Comparison of ENCODE assay signal across 20 cellular contexts in genomic region chr4:103012594-103012993, GRCh38. TPM values are rescaled to one million over a fixed set of nuclear protein-coding genes. Genes with fewer than 3 reads are reported as not detected.
DNase-seq lines count a peak whose midpoint lies in the region; ATAC-seq, FAIRE-seq and TF ChIP-seq lines count a peak whose summit lies in the region.
"Had no signal": no experiment of that assay in that cellular context is flagged by ENCODE, and none has a peak within 500 bp of the region (broad histone marks: within the 10 kb centered on the region; RNA-seq: fewer than 3 reads in every experiment).

No MANE protein-coding gene starts in this region.

- no peaks in the 10 kb centered on the region for H3F3A ChIP-seq in PC-9 (ENCODE audit: insufficient read depth, low read depth)

- CTCF ChIA-PET in PC-9 (lab: Charles Lee) = interaction anchor here (0.6 kb wide), 1 partner anchor 582 kb away, joined by 14 read pairs; no protein-coding TSS in a partner anchor

- peak overlapping the region; percentile 74 to 83 (median 76) for H3K27ac ChIP-seq in gastroesophageal sphincter
- peak overlapping the region; percentile 48 to 77 for H3K27ac ChIP-seq in small intestine (ENCODE audit: low read depth in 1 of 2, low read length in 1 of 2)
- H3K27ac ChIP-seq in PC-9 = no peak overlapping the region
- H3K27ac ChIP-seq: cardiac muscle cell had no signal

- H3K36me3 ChIP-seq in gastroesophageal sphincter (no peaks in the 10 kb centered on the region), small intestine (ENCODE audit: control insufficient read depth in 2 of 2, insufficient read depth in 2 of 2, low read length in 2 of 2) (no peaks in the 10 kb centered on the region), PC-9 (ENCODE audit: low read depth) (no peaks in the 10 kb centered on the region)
- H3K36me3 ChIP-seq: cardiac muscle cell, right lobe of liver had no signal

- TF ChIP-seq CTCF in gastroesophageal sphincter (IDR thresholded peaks at IDR 0.05) = no peak
- TF ChIP-seq CTCF in PC-9 (conservative IDR thresholded peaks at IDR 0.05) = no peak
- TF ChIP-seq CTCF in GM13977 (IDR thresholded peaks at IDR 0.05; ENCODE audit: extremely low read depth, insufficient read depth, missing control alignments) = no peak

- POLR2A ChIA-PET in PC-9 (lab: Charles Lee; ENCODE audit: unreplicated experiment) = no interaction called here

- H3K9me2 ChIP-seq in PC-9 (ENCODE audit: insufficient read depth) = no peaks in the 10 kb centered on the region

- DNase-seq in left ventricle myocardium superior (no peak), cardiac septum (ENCODE audit: low spot score) (no peak), small intestine (no peak), T-helper 2 cell (no peak), PC-9 (no peak), GM13977 (ENCODE audit: low spot score) (no peak)
- DNase-seq: activated CD4-positive, alpha-beta T cell treated with anti-CD3 and anti-CD28 coated beads for 36 hours; activated CD8-positive, alpha-beta memory T cell treated with anti-CD3 and anti-CD28 coated beads, Interleukin-2, amount 50 U/mL, for 48 hours; activated naive CD4-positive, alpha-beta T cell treated with anti-CD3 and anti-CD28 coated beads for 36 hours; foreskin keratinocyte; NCI-H2029 treated with DMSO at 0.1 percent for 48 hours; NCI-H524; right lobe of liver; stimulated activated CD4-positive, alpha-beta T cell treated with anti-CD3 and anti-CD28 coated beads, Interleukin-1b, Interleukin-23, amount 100 ng/mL, for 48 hours; T1000 had no signal

- H3K27me3 ChIP-seq in gastroesophageal sphincter = no peaks in the 10 kb centered on the region
- H3K27me3 ChIP-seq in small intestine (ENCODE audit: control insufficient read depth in 2 of 2, insufficient read depth in 2 of 2, low read length in 2 of 2) = no peaks in the 10 kb centered on the region
- H3K27me3 ChIP-seq in PC-9 (ENCODE audit: insufficient read depth, low read depth) = no peaks in the 10 kb centered on the region
- H3K27me3 ChIP-seq: foreskin keratinocyte, right lobe of liver had no signal

- H3K4me1 ChIP-seq in gastroesophageal sphincter = peaks cover 8 to 28% (median 16%) of the 10 kb centered on the region in 3 donors
- peaks cover 5 to 10% of the 10 kb centered on the region in 2 donors for H3K4me1 ChIP-seq in small intestine (ENCODE audit: control insufficient read depth in 2 of 2, insufficient read depth in 1 of 2, low read depth in 1 of 2, low read length in 1 of 2)
- peaks cover 10% of the 10 kb centered on the region for H3K4me1 ChIP-seq in PC-9 (replicated peaks; ENCODE audit: insufficient read depth)

- in situ Hi-C loops in GM13977 (cut with MboI; ENCODE audit: low pct_unique_long_range_greater_than_20kb, low sequenced_read_pairs, unreplicated experiment) = no loop called here

- no peak for TF ChIP-seq POLR2A in gastroesophageal sphincter (IDR thresholded peaks at IDR 0.05)

- no peak for FAIRE-seq in small intestine (lab: Jason Lieb, UNC)
- FAIRE-seq: GM19239 had no signal

- H3K4me2 ChIP-seq in PC-9 = no peak overlapping the region

- ATAC-seq in left ventricle myocardium superior (peak; percentile 48), gastroesophageal sphincter (peak; percentile 67), HG03439 (IDR thresholded peaks at IDR 0.05; ENCODE audit: unreplicated experiment) (no peak)
- ATAC-seq: activated CD4-positive, alpha-beta T cell treated with anti-CD3 and anti-CD28 coated beads for 36 hours had no signal

- H3K9me3 ChIP-seq in gastroesophageal sphincter (no peaks in the 10 kb centered on the region), small intestine (ENCODE audit: control insufficient read depth, low read depth) (no peaks in the 10 kb centered on the region), PC-9 (ENCODE audit: insufficient read depth, low read depth) (no peaks in the 10 kb centered on the region)
- H3K9me3 ChIP-seq: right lobe of liver had no signal

- no peak for TF ChIP-seq EP300 in gastroesophageal sphincter (IDR thresholded peaks at IDR 0.05)

- no peaks in the 10 kb centered on the region for H4K20me1 ChIP-seq in PC-9 (ENCODE audit: insufficient read depth)

- intact Hi-C loops in left ventricle myocardium superior (cut with micrococcal nuclease) (no loop called here), cardiac septum (cut with DNase I) (loop anchor here (5.0 kb wide), 2 partner anchors 65 to 580 kb away; partner anchors contain the start of gene SLC9B2), PC-9 (cut with micrococcal nuclease; ENCODE audit: unreplicated experiment) (loop anchor here (10.0 kb wide), 1 partner anchor 668 kb away; the partner anchor contains the start of gene SLC39A8)

- no peaks in the 10 kb centered on the region for H3K79me2 ChIP-seq in PC-9 (ENCODE audit: low read depth)

- H3K4me3 ChIP-seq in gastroesophageal sphincter (no peak overlapping the region), small intestine (ENCODE audit: low read depth in 1 of 2, low read length in 2 of 2) (no peak overlapping the region), PC-9 (no peak overlapping the region)
- H3K4me3 ChIP-seq: cardiac muscle cell, right lobe of liver had no signal

- no peak overlapping the region for H2AFZ ChIP-seq in PC-9

- no TSS peak for BruUV-seq in PC-9 (replicated peaks; lab: Mats Ljungman, UMichigan)

RNA-seq across cellular contexts. Expression of gene SLC9B1, which starts 6.9 kb away (rescaled TPM):
- 0.20 TPM for total RNA-seq in left ventricle myocardium superior
- total RNA-seq in cardiac septum = 0.86 TPM
- total RNA-seq in gastroesophageal sphincter = 1 to 10 TPM in 2 of 4 donors, under 1 TPM in 2; 0.25 to 2.8 (median 0.94) TPM
- under 1 TPM in 1 of 3 donors, not detected in 2; 0.18 TPM for polyA plus RNA-seq in small intestine
- 0.60 TPM in 1 of 2 replicates, not detected in the other for total RNA-seq in PC-9 (2021)
- polyA plus RNA-seq: cardiac muscle cell, neural cell had no signal
